In the genomic region with DNA sequence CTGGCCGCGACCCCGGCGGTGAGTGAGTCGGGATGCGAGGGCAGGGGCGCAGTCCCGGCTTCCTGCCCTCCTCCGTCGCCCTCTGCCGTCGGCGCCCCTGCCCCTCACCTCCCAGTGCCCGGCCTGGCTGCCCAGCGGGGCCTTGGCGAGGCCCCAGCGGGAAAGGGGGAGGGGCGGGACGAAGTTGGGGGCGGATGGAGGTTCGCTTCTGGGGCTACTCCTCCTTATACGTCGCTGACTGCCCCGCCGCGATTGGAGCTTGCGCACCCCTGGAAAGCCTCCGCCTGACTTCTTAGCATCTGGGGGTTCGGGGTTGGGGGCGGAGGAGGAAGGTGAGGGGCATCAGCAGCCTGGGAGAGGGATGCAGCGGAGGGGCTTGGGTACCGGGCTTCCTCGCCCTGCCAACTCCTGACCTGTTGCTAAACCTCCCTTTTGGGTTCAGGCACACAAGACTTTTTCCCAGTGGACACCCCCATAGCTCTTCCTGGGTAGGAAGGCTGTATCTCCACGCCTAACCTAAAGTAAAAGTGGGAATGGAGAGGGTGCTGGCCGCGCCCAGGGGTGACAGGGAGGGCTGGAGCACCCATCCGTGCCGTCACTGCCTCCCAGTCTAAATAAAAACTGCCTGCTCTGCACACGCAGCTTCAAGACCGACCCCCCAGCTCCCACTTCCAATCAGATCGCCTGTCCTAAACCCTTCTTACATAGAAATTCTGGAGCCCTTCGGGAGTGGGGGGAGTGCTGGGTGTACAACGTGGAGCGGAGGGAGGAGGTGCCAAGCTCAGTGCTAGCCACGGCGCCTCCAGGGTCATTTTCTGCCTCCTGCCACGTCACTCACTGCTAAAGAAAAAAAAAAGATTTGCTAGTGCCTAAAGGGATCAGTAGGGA, we compare ENCODE assay signal across 8 cellular contexts. TPM values are rescaled to one million over a fixed set of nuclear protein-coding genes. Genes with fewer than 3 reads are reported as not detected.
DNase-seq lines count a peak whose midpoint lies in the region; ATAC-seq and FAIRE-seq lines count a peak whose summit lies in the region.

No MANE protein-coding gene starts in this region.

- peaks cover 33% of the 10 kb centered on the region for H3K4me1 Mint-ChIP-seq in activated T-cell treated with anti-CD3 and anti-CD28 coated beads, Interleukin-2, amount 50 U/mL, for 4 hours (ENCODE audit: low read depth)

- peak; percentile 14 for ATAC-seq in HG03469 (IDR thresholded peaks at IDR 0.05; ENCODE audit: unreplicated experiment)
- peak; percentile 58 to 60 for ATAC-seq in activated T-cell treated with anti-CD3 and anti-CD28 coated beads, Interleukin-2, amount 50 U/mL, for 4 hours
- peak; percentile 54 for ATAC-seq in esophagus mucosa

- no peaks in the 10 kb centered on the region for H3K27me3 ChIP-seq in muscle layer of colon (ENCODE audit: control insufficient read depth in 1 of 2, insufficient read depth in 2 of 2, low read length in 2 of 2)

- H3K27me3 Mint-ChIP-seq in activated T-cell treated with anti-CD3 and anti-CD28 coated beads, Interleukin-2, amount 50 U/mL, for 4 hours (ENCODE audit: low read depth), result no peaks in the 10 kb centered on the region

- no peaks in the 10 kb centered on the region for H3K9me3 ChIP-seq in muscle layer of colon (ENCODE audit: low read length)

- DNase-seq in C1 segment of cervical spinal cord (lab: John Stamatoyannopoulos, UW), result peak in 12 of 14 donors; percentile 49 to 84 (median 69)
- DNase-seq in GM19239 (ENCODE audit: insufficient read length, low spot score), result peak; percentile 16
- peak; percentile 12 for DNase-seq in NOMO-1 treated with dmso at 0.1 percent for 144 hours (lab: John Stamatoyannopoulos, UW; ENCODE audit: unreplicated experiment)
- DNase-seq in activated T-cell treated with anti-CD3 and anti-CD28 coated beads, Interleukin-2, amount 50 U/mL, for 4 hours, result peak; percentile 21
- peak; percentile 31 to 55 for DNase-seq in stimulated activated CD8-positive, alpha-beta memory T cell treated with anti-CD3 and anti-CD28 coated beads, Interleukin-7, amount 100 ng/mL, for 48 hours (ENCODE audit: extremely low read depth in 1 of 2, low read depth in 1 of 2)

- H3K9me3 Mint-ChIP-seq in activated T-cell treated with anti-CD3 and anti-CD28 coated beads, Interleukin-2, amount 50 U/mL, for 4 hours, result no peaks in the 10 kb centered on the region

- H3K36me3 ChIP-seq in muscle layer of colon (ENCODE audit: insufficient read depth, low read length), result no peaks in the 10 kb centered on the region

- peaks cover 3% of the 10 kb centered on the region for H3K36me3 Mint-ChIP-seq in activated T-cell treated with anti-CD3 and anti-CD28 coated beads, Interleukin-2, amount 50 U/mL, for 4 hours (ENCODE audit: insufficient read depth)

- peak overlapping the region; percentile 78 to 97 for H3K4me3 ChIP-seq in muscle layer of colon (ENCODE audit: low read depth in 1 of 2, low read length in 2 of 2)

- peak overlapping the region; percentile 95 for H3K27ac ChIP-seq in muscle layer of colon (ENCODE audit: low read depth, low read length)

- H3K4me3 Mint-ChIP-seq in activated T-cell treated with anti-CD3 and anti-CD28 coated beads, Interleukin-2, amount 50 U/mL, for 4 hours, result peak overlapping the region; percentile 95

- peak overlapping the region; percentile 32 for H3K9ac ChIP-seq in muscle layer of colon (ENCODE audit: low read length)

- H3K4me1 ChIP-seq in muscle layer of colon (ENCODE audit: insufficient read depth, low read length), result peaks cover 27% of the 10 kb centered on the region

- FAIRE-seq in GM19239 (lab: Jason Lieb, UNC), result no peak

RNA-seq across cellular contexts. Expression of a gene that starts 0.6 kb away (rescaled TPM):
- total RNA-seq in activated T-cell treated with anti-CD3 and anti-CD28 coated beads, Interleukin-2, amount 50 U/mL, for 4 hours, result 10 to 100 TPM; 13.5 to 16.2 (median 16.1) TPM
- total RNA-seq in esophagus mucosa, result 4.3 TPM

RNA-seq across cellular contexts. Expression of a gene that starts 30.7 kb away (rescaled TPM):
- total RNA-seq in activated T-cell treated with anti-CD3 and anti-CD28 coated beads, Interleukin-2, amount 50 U/mL, for 4 hours, result 1 to 10 TPM; 3.5 to 4.1 (median 3.8) TPM
- 2.8 TPM for total RNA-seq in esophagus mucosa

Comparison
In these comparisons a context has a peak if more than half of its experiments do, and no peak if none do; other contexts are left out.
1. Peak in every context shown above with its lines: DNase-seq, ATAC-seq, H3K4me3 ChIP-seq and H3K27ac ChIP-seq.
2. DNase-seq: peak in every context shown above with its lines; median percentile 69 in C1 segment of cervical spinal cord; 43 in stimulated activated CD8-positive, alpha-beta memory T cell treated with anti-CD3 and anti-CD28 coated beads, Interleukin-7, amount 100 ng/mL, for 48 hours; 21 in activated T-cell treated with anti-CD3 and anti-CD28 coated beads, Interleukin-2, amount 50 U/mL, for 4 hours; 16 in GM19239; 12 in NOMO-1 treated with dmso at 0.1 percent for 144 hours.